ENCODE assay signal across 1 cellular context in genomic region chr6:71888720-71889340, GRCh38.
TF ChIP-seq lines count a peak whose summit lies in the region.

No MANE protein-coding gene starts in this region.

TF ChIP-seq in GM23338, 12 proteins besides CTCF, POLR2A, EP300 and RAD21 (continued from another document):
- TF ChIP-seq ETS1 (IDR thresholded peaks at IDR 0.05), result no peak
- TF ChIP-seq ZNF331 (CRISPR knock-in tag; IDR thresholded peaks at IDR 0.05; ENCODE audit: low read depth), result no peak
TF ChIP-seq in GM23338: peak in this region for 0.
